ENCODE assay signal across 19 cellular contexts in genomic region chr11:44562836-44563460, GRCh38. TPM values are rescaled to one million over a fixed set of nuclear protein-coding genes. Genes with fewer than 3 reads are reported as not detected.
DNase-seq lines count a peak whose midpoint lies in the region; ATAC-seq, FAIRE-seq and TF ChIP-seq lines count a peak whose summit lies in the region.
"Had no signal": no experiment of that assay in that cellular context is flagged by ENCODE, and none has a peak within 500 bp of the region (broad histone marks: within the 10 kb centered on the region; RNA-seq: fewer than 3 reads in every experiment).

No MANE protein-coding gene starts in this region.

- H3K79me2 ChIP-seq in keratinocyte (ENCODE audit: control insufficient read depth, insufficient read depth, low read length): peaks cover 24% of the 10 kb centered on the region

- WGBS in heart right ventricle, 2 donors: 76 to 87% methylated on average over 5 of the region's 5 CpGs

- no peaks in the 10 kb centered on the region for H3K27me3 Mint-ChIP-seq in activated B cell treated with CpG ODN at 0.5 μM for 24 hours
- no peaks in the 10 kb centered on the region for H3K27me3 Mint-ChIP-seq in stimulated activated memory B cell treated with anti-CD40 and anti-IgM and Interleukin-4, amounts not matched to agents 10 μg/mL and 1 μg/mL and 100 μg/mL, for 72 hours

- peak overlapping the region; percentile 99 for H3K27ac ChIP-seq in keratinocyte (ENCODE audit: control insufficient read depth, insufficient read depth, low read length)
- no peak overlapping the region for H3K27ac ChIP-seq in heart right ventricle

- H3K9me3 Mint-ChIP-seq in activated B cell treated with CpG ODN at 0.5 μM for 24 hours: no peaks in the 10 kb centered on the region
- no peaks in the 10 kb centered on the region for H3K9me3 Mint-ChIP-seq in stimulated activated memory B cell treated with anti-CD40 and anti-IgM and Interleukin-4, amounts not matched to agents 10 μg/mL and 1 μg/mL and 100 μg/mL, for 72 hours
- H3K9me3 Mint-ChIP-seq: mesothelial cell of epicardium had no signal

- H3K4me3 ChIP-seq in keratinocyte (ENCODE audit: control insufficient read depth in 2 of 3, extremely low read depth in 1 of 3, insufficient read depth in 2 of 3, low read depth in 1 of 3, low read length in 3 of 3): no peak overlapping the region
- H3K4me3 ChIP-seq in heart right ventricle: no peak overlapping the region
- H3K4me3 ChIP-seq: dorsolateral prefrontal cortex, testis had no signal

- dilution Hi-C loops in keratinocyte (cut with MboI; ENCODE audit: extremely low pct_ligation_motif_present, low sequenced_read_pairs): no loop called here

- peak overlapping the region; percentile 16 for H3K27ac Mint-ChIP-seq in activated B cell treated with CpG ODN at 0.5 μM for 24 hours
- peak overlapping the region; percentile 51 for H3K27ac Mint-ChIP-seq in stimulated activated memory B cell treated with anti-CD40 and anti-IgM and Interleukin-4, amounts not matched to agents 10 μg/mL and 1 μg/mL and 100 μg/mL, for 72 hours

- no peaks in the 10 kb centered on the region for H3K9me3 ChIP-seq in keratinocyte (ENCODE audit: control insufficient read depth, low read depth, low read length)
- no peaks in the 10 kb centered on the region for H3K9me3 ChIP-seq in heart right ventricle
- H3K9me3 ChIP-seq: testis had no signal

- H3K4me2 ChIP-seq in keratinocyte (ENCODE audit: control insufficient read depth, extremely low read depth, insufficient read depth, low read depth, low read length): no peak overlapping the region

- peaks cover 66% of the 10 kb centered on the region for H3K4me1 Mint-ChIP-seq in activated B cell treated with CpG ODN at 0.5 μM for 24 hours
- H3K4me1 Mint-ChIP-seq in stimulated activated memory B cell treated with anti-CD40 and anti-IgM and Interleukin-4, amounts not matched to agents 10 μg/mL and 1 μg/mL and 100 μg/mL, for 72 hours: peaks cover 48% of the 10 kb centered on the region

- no peak for TF ChIP-seq CTCF in activated B cell treated with CpG ODN at 0.5 μM for 24 hours (IDR thresholded peaks at IDR 0.05)
- no peak for TF ChIP-seq CTCF in keratinocyte (optimal IDR thresholded peaks at IDR 0.05 in 1 of 3, IDR thresholded peaks at IDR 0.05 in 1 of 3, conservative IDR thresholded peaks at IDR 0.05 in 1 of 3; ENCODE audit: extremely low read depth in 1 of 3, insufficient read depth in 2 of 3, low read length in 3 of 3)
- TF ChIP-seq CTCF in heart right ventricle (IDR thresholded peaks at IDR 0.05): no peak

- DNase-seq in DMS 273 treated with DMSO at 0.1 percent for 48 hours (lab: John Stamatoyannopoulos, UW) (peak; percentile 16), activated B cell treated with CpG ODN at 0.5 μM for 24 hours (no peak), keratinocyte (ENCODE audit: low read depth, low spot score) (no peak), activated T-cell treated with anti-CD3 and anti-CD28 coated beads for 4 hours (no peak), heart right ventricle (no peak), DMS79 (lab: John Stamatoyannopoulos, UW) (no peak)
- DNase-seq: activated CD4-positive, alpha-beta T cell treated with anti-CD3 and anti-CD28 coated beads for 1 hour; activated CD8-positive, alpha-beta memory T cell treated with anti-CD3 and anti-CD28 coated beads for 24 hours; dorsolateral prefrontal cortex; left cardiac atrium; NCI-H1436 treated with DMSO at 0.1 percent for 48 hours; NCI-H2171 treated with DMSO at 0.1 percent for 48 hours; NCI-H774; T1000; testis had no signal

- peaks cover 22% of the 10 kb centered on the region for H3K36me3 Mint-ChIP-seq in activated B cell treated with CpG ODN at 0.5 μM for 24 hours (ENCODE audit: low read depth)
- peaks cover 16% of the 10 kb centered on the region for H3K36me3 Mint-ChIP-seq in stimulated activated memory B cell treated with anti-CD40 and anti-IgM and Interleukin-4, amounts not matched to agents 10 μg/mL and 1 μg/mL and 100 μg/mL, for 72 hours
- H3K36me3 Mint-ChIP-seq: mesothelial cell of epicardium had no signal

- POLR2A ChIA-PET in activated B cell treated with CpG ODN at 0.5 μM for 24 hours (lab: Charles Lee): interaction anchor here (10.8 to 17.5 kb wide), 2 partner anchors 36 to 49 kb away, joined by 308 to 485 read pairs; no protein-coding TSS in a partner anchor

- H3K4me1 ChIP-seq in keratinocyte (ENCODE audit: control insufficient read depth, extremely low read depth, insufficient read depth, low read length) (peaks cover 69% of the 10 kb centered on the region), heart right ventricle (peaks cover 8 to 55% (median 33%) of the 10 kb centered on the region in 9 donors)

- H3K9ac ChIP-seq in keratinocyte (ENCODE audit: control insufficient read depth, extremely low read depth, insufficient read depth, low read length): no peak overlapping the region

- H3K9me1 ChIP-seq in keratinocyte (ENCODE audit: control insufficient read depth, extremely low read depth, insufficient read depth, low read length): peaks cover 3% of the 10 kb centered on the region

- no peak overlapping the region for H3K4me3 Mint-ChIP-seq in activated B cell treated with CpG ODN at 0.5 μM for 24 hours
- no peak overlapping the region for H3K4me3 Mint-ChIP-seq in stimulated activated memory B cell treated with anti-CD40 and anti-IgM and Interleukin-4, amounts not matched to agents 10 μg/mL and 1 μg/mL and 100 μg/mL, for 72 hours
- H3K4me3 Mint-ChIP-seq: mesothelial cell of epicardium had no signal

- intact Hi-C loops in activated B cell treated with CpG ODN at 0.5 μM for 24 hours (cut with micrococcal nuclease): loop anchor here (10.0 kb wide), 3 partner anchors 792 to 1248 kb away; partner anchors contain the start of genes API5 and SLC35C1
- intact Hi-C loops in heart right ventricle (cut with DNase I): loop anchor here in 6 of 10 donors (2.0 to 10.0 kb wide), 7 partner anchors 52 to 542 kb away; partner anchors contain the start of gene TSPAN18 (in 1 of the 6)

- H3K36me3 ChIP-seq in keratinocyte (ENCODE audit: control insufficient read depth in 2 of 2, extremely low read depth in 1 of 2, insufficient read depth in 2 of 2, low read length in 2 of 2) (peaks cover 0 to 1% of the 10 kb centered on the region in 2 experiments), heart right ventricle (no peaks in the 10 kb centered on the region)

- no peaks in the 10 kb centered on the region for H4K20me1 ChIP-seq in keratinocyte (ENCODE audit: control insufficient read depth, extremely low read depth, insufficient read depth, low read length)

- no peak for FAIRE-seq in keratinocyte (lab: Jason Lieb, UNC)
- FAIRE-seq: frontal cortex had no signal

- ATAC-seq in activated B cell treated with CpG ODN at 0.5 μM for 24 hours (ENCODE audit: low read depth) (no peak), heart right ventricle (no peak), GM18520 (IDR thresholded peaks at IDR 0.05; ENCODE audit: unreplicated experiment) (no peak)
- no peak for ATAC-seq in stimulated activated memory B cell treated with anti-CD40 and anti-IgM and Interleukin-4, amounts not matched to agents 10 μg/mL and 1 μg/mL and 100 μg/mL, for 72 hours
- ATAC-seq: left cardiac atrium had no signal

- no peak overlapping the region for H2AFZ ChIP-seq in keratinocyte (ENCODE audit: control insufficient read depth, low read length)

- CTCF ChIA-PET in activated B cell treated with CpG ODN at 0.5 μM for 24 hours (lab: Charles Lee): interaction anchor here (13.5 kb wide), 1 partner anchor 54 kb away, joined by 398 read pairs; no protein-coding TSS in a partner anchor

- H3K27me3 ChIP-seq in keratinocyte (ENCODE audit: control insufficient read depth, extremely low read depth, insufficient read depth, low read length) (no peaks in the 10 kb centered on the region), heart right ventricle (no peaks in the 10 kb centered on the region)
- H3K27me3 ChIP-seq: dorsolateral prefrontal cortex, testis had no signal

RNA-seq across cellular contexts. Expression of gene CD82, which starts 2.5 kb away (rescaled TPM):
- total RNA-seq in activated B cell treated with CpG ODN at 0.5 μM for 24 hours (728 and 770 TPM in 2 replicates), heart right ventricle (10 to 100 TPM; 25.8 to 66.7 (median 35.2) TPM)
- polyA plus RNA-seq in keratinocyte (118 to 209 TPM (median 204 TPM) in 3 replicates), heart right ventricle (10 to 100 TPM; 18.5 to 70.4 TPM)
- 32.3 TPM for polyA plus RNA-seq in keratinocyte (2011; ENCODE audit: low read depth)
- polyA plus RNA-seq in keratinocyte (2011; cell fraction: cytosol; rRNA removed): 54.2 and 96.1 TPM in 2 replicates
- 291 and 302 TPM in 2 replicates for polyA plus RNA-seq in keratinocyte (2011; cell fraction: nucleus; rRNA removed)
- 102 and 180 TPM in 2 replicates for polyA plus RNA-seq in keratinocyte (2012; ENCODE audit: low replicate concordance)
- 136 to 381 TPM (median 165 TPM) in 3 replicates for polyA minus RNA-seq in keratinocyte
- polyA minus RNA-seq in keratinocyte (2011; cell fraction: cytosol; rRNA and poly(A)+ RNA removed): 148 TPM
- polyA minus RNA-seq in keratinocyte (2011; cell fraction: nucleus; rRNA and poly(A)+ RNA removed): 171 and 244 TPM in 2 replicates

Comparison
In these comparisons a context has a peak if more than half of its experiments do, and no peak if none do; other contexts are left out.
1. RNA of gene CD82, which starts 2.5 kb away (total RNA-seq): 728 to 770 TPM in activated B cell treated with CpG ODN at 0.5 μM for 24 hours; 25.8 to 66.7 TPM in heart right ventricle; every median in the first group is over 10 times any median in the second.